In the genomic region with DNA sequence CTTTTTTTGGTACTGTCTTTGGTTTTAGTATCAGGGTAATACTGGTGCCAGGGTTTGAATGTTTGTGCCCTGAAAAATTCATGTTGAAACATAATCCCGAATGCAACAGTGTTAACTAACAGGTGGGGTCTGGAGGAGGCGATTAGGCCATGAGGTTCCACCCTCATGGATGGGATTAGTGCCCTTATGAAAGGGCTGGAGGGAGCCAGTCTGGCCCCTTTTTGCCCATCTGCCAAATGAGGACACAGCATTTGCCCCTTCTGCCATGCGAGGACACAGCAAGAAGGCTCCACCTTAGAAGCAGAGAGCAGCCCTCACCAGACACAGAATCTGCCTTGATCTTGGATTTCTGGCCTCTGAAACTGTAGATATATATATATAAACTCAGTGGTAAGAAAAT, we compare ENCODE assay signal across 15 cellular contexts. TPM values are rescaled to one million over a fixed set of nuclear protein-coding genes. Genes with fewer than 3 reads are reported as not detected.
DNase-seq lines count a peak whose midpoint lies in the region; FAIRE-seq and TF ChIP-seq lines count a peak whose summit lies in the region.
"Had no signal": no experiment of that assay in that cellular context is flagged by ENCODE, and none has a peak within 500 bp of the region (broad histone marks: within the 10 kb centered on the region; RNA-seq: fewer than 3 reads in every experiment).

No MANE protein-coding gene starts in this region.

- no peak for FAIRE-seq in kidney (lab: Jason Lieb, UNC)
- FAIRE-seq: GM18507, HepG2, HTR-8/SVneo had no signal

- H3K36me3 ChIP-seq in kidney (ENCODE audit: control insufficient read depth in 1 of 2, insufficient read depth in 2 of 2, low read length in 2 of 2), result no peaks in the 10 kb centered on the region

- no peaks in the 10 kb centered on the region for H3K4me1 ChIP-seq in kidney (ENCODE audit: control insufficient read depth in 1 of 2, insufficient read depth in 1 of 2, low read depth in 1 of 2, low read length in 2 of 2)
- H3K4me1 ChIP-seq: Caco-2 had no signal

- intact Hi-C loops in kidney (cut with DNase I), result no loop called here

- no peak overlapping the region for H3K27ac ChIP-seq in kidney (ENCODE audit: low read depth in 2 of 2, low read length in 2 of 2)
- H3K27ac ChIP-seq: 22Rv1 had no signal

- DNase-seq in DMS 273 (lab: John Stamatoyannopoulos, UW; ENCODE audit: unreplicated experiment) (peak; percentile 26), DMS 273 treated with DMSO at 0.1 percent for 48 hours (lab: John Stamatoyannopoulos, UW) (no peak), NCI-H82 (lab: John Stamatoyannopoulos, UW) (peak; percentile 93), kidney (peak; percentile 19), putamen (ENCODE audit: low spot score) (no peak), retina (no peak)
- DNase-seq in activated CD4-positive, alpha-beta T cell treated with anti-CD3 and anti-CD28 coated beads for 4 hours, result no peak
- DNase-seq: Caco-2; CD8-positive, alpha-beta T cell; H7 had no signal

- H3K4me3 ChIP-seq in kidney (ENCODE audit: low read length in 2 of 2), result no peak overlapping the region
- H3K4me3 ChIP-seq: GM23338 had no signal

- no peaks in the 10 kb centered on the region for H3K9me3 ChIP-seq in kidney (ENCODE audit: control insufficient read depth in 1 of 2, low read length in 2 of 2)

- no peak overlapping the region for H3K9ac ChIP-seq in kidney (ENCODE audit: low read length in 2 of 2)

- no peak for TF ChIP-seq CTCF in kidney (IDR thresholded peaks at IDR 0.05; ENCODE audit: borderline replicate concordance, extremely low read depth, insufficient read depth)

RNA-seq across cellular contexts. Expression of a gene that starts 32.6 kb away (rescaled TPM):
- 73.9 TPM for total RNA-seq in kidney
- 88.1 TPM for polyA plus RNA-seq in kidney (ENCODE audit: insufficient read depth, low read depth, low replicate concordance)

Comparison
In these comparisons a context has a peak if more than half of its experiments do, and no peak if none do; other contexts are left out.
1. DNase-seq: peak in DMS 273 (single experiment), NCI-H82 (single experiment) and kidney (single experiment); none in DMS 273 treated with DMSO at 0.1 percent for 48 hours (single experiment), putamen (single experiment), activated CD4-positive, alpha-beta T cell treated with anti-CD3 and anti-CD28 coated beads for 4 hours (0 of 2) and retina (single experiment).